Comparison of ENCODE assay signal across 22 cellular contexts in the genomic region with DNA sequence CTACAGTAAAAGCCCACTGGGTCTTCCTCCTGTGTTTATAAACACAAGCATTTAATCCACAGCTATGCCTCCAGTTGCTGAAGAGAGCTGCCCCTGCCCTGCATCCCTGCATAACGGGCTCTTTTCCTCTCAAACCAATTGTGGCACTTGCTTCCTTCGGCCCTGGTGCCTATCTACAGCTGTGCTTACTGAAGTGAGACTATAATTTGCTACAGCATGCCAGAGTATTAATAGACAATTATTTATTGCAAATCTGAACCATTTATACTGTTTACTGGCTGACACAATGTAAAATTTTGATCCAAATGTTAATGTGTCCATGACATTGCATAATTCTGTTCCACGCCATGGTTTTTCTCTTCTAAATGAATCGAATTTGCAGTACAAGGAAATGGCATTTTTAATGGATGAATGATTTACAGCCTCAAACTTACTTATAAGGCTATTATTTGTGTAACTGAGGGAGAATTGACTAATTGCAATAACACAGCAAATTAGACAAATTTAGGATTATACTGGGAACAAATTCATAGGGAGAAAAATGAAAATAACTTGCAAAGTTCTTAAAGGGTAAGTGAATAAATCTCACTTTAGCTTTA.
"Had no signal": no experiment of that assay in that cellular context is flagged by ENCODE, and none has a peak within 500 bp of the region (broad histone marks: within the 10 kb centered on the region; RNA-seq: fewer than 3 reads in every experiment).

No MANE protein-coding gene starts in this region.

- DNase-seq: activated B cell treated with CpG ODN at 0.5 μM for 24 hours; activated CD4-positive, alpha-beta memory T cell treated with anti-CD3 and anti-CD28 coated beads for 36 hours; activated CD4-positive, alpha-beta T cell treated with anti-CD3 and anti-CD28 coated beads, Interleukin-2, amount 10 ng/mL, durations not matched to agents 7 days and 5 days; activated CD8-positive, alpha-beta memory T cell treated with anti-CD3 and anti-CD28 coated beads for 24 hours; activated effector memory CD4-positive, alpha-beta T cell treated with anti-CD3 and anti-CD28 coated beads, Interleukin-2, amount 50 U/mL, for 16 hours; activated naive CD4-positive, alpha-beta T cell treated with Interleukin-2 at 50 U/mL for 16 hours; activated naive CD8-positive, alpha-beta T cell treated with anti-CD3 and anti-CD28 coated beads, Interleukin-2, amount 50 U/mL, for 24 hours; activated T-cell treated with anti-CD3 and anti-CD28 coated beads, Interleukin-2, amount 50 U/mL, for 4 hours; amygdala; Kasumi-1; NCI-H1436; NCI-H1694 treated with DMSO at 0.1 percent for 48 hours; NCI-H2029 treated with DMSO at 0.1 percent for 48 hours; NCI-H345; NCI-H510A; NCI-H526 treated with DMSO at 0.1 percent for 48 hours; NCI-H82; PC-3; SHP77 treated with DMSO at 0.1 percent for 48 hours; T-helper 17 cell; T-helper 9 cell had no signal

- ATAC-seq: activated naive CD4-positive, alpha-beta T cell treated with anti-CD3 and anti-CD28 coated beads, Interleukin-2, amount 50 U/mL, for 72 hours; activated naive CD8-positive, alpha-beta T cell treated with anti-CD3 and anti-CD28 coated beads, Interleukin-2, amount 50 U/mL, for 24 hours; activated T-cell treated with anti-CD3 and anti-CD28 coated beads, Interleukin-2, amount 50 U/mL, for 4 hours; PC-3; T-helper 17 cell had no signal
